ENCODE assay signal across 8 cellular contexts in genomic region chr10:32256613-32257437, GRCh38.
DNase-seq lines count a peak whose midpoint lies in the region; ATAC-seq and TF ChIP-seq lines count a peak whose summit lies in the region.

No MANE protein-coding gene starts in this region.

- no peaks in the 10 kb centered on the region for H3K36me3 Mint-ChIP-seq in activated naive CD8-positive, alpha-beta T cell treated with anti-CD3 and anti-CD28 coated beads for 36 hours

- H3K9me3 Mint-ChIP-seq in activated naive CD8-positive, alpha-beta T cell treated with anti-CD3 and anti-CD28 coated beads for 36 hours, result no peaks in the 10 kb centered on the region

- ATAC-seq in GM18858 (IDR thresholded peaks at IDR 0.05; ENCODE audit: unreplicated experiment) (peak; percentile 60), HG03457 (IDR thresholded peaks at IDR 0.05; ENCODE audit: unreplicated experiment) (peak; percentile 59), heart left ventricle (peak; percentile 37 to 83 (median 68))

- H3K27me3 ChIP-seq in SK-N-SH (ENCODE audit: insufficient read depth) (no peaks in the 10 kb centered on the region), heart left ventricle (no peaks in the 10 kb centered on the region)

- TF ChIP-seq EP300 in SK-N-SH (IDR thresholded peaks at IDR 0.05; ENCODE audit: borderline replicate concordance in 1 of 2, low read depth in 1 of 2, low read length in 1 of 2), result no peak

- TF ChIP-seq CTCF in SK-N-SH (IDR thresholded peaks at IDR 0.05) (peak; percentile 86), heart left ventricle (IDR thresholded peaks at IDR 0.05) (peak; percentile 83 to 94 (median 87)), retinal pigment epithelial cell (conservative IDR thresholded peaks at IDR 0.05; ENCODE audit: low read depth, low read length) (peak; percentile 98)

- H3K27me3 Mint-ChIP-seq in activated naive CD8-positive, alpha-beta T cell treated with anti-CD3 and anti-CD28 coated beads for 36 hours, result no peaks in the 10 kb centered on the region

- H4K20me1 ChIP-seq in SK-N-SH (ENCODE audit: insufficient read depth), result no peaks in the 10 kb centered on the region

- no peaks in the 10 kb centered on the region for H3K9me2 ChIP-seq in SK-N-SH

- H3K4me1 ChIP-seq in SK-N-SH (ENCODE audit: control insufficient read depth in 1 of 2, insufficient read depth in 2 of 2, low read depth in 1 of 2, low read length in 1 of 2) (peaks cover 0 to 8% of the 10 kb centered on the region in 2 experiments; a peak in 1 of 4 replicates), heart left ventricle (peaks cover 0 to 8% (median 0%) of the 10 kb centered on the region in 12 donors)

- no peak overlapping the region for H3K9ac ChIP-seq in SK-N-SH

- H3K36me3 ChIP-seq in SK-N-SH (replicated peaks in 1 of 2; ENCODE audit: control insufficient read depth in 1 of 2, insufficient read depth in 2 of 2, low read length in 1 of 2), result no peaks in the 10 kb centered on the region
- H3K36me3 ChIP-seq in heart left ventricle, result no peaks in the 10 kb centered on the region

- H3K4me2 ChIP-seq in SK-N-SH, result no peak overlapping the region

- DNase-seq in AG08395 (ENCODE audit: low spot score) (peak; percentile 54), SK-N-SH (peak; percentile 59), heart left ventricle (peak; percentile 44 to 76 (median 58)), retinal pigment epithelial cell (ENCODE audit: low read depth) (no peak), NCI-H2029 (lab: John Stamatoyannopoulos, UW) (no peak)
- DNase-seq in activated naive CD8-positive, alpha-beta T cell treated with anti-CD3 and anti-CD28 coated beads for 36 hours, result peak; percentile 63

- H3K79me2 ChIP-seq in SK-N-SH (ENCODE audit: insufficient read depth), result no peaks in the 10 kb centered on the region

- H3K9me3 ChIP-seq in SK-N-SH, result no peaks in the 10 kb centered on the region
- H3K9me3 ChIP-seq in heart left ventricle, result no peaks in the 10 kb centered on the region

- no peak for TF ChIP-seq POLR2A in heart left ventricle (IDR thresholded peaks at IDR 0.05)

- H3K4me3 Mint-ChIP-seq in activated naive CD8-positive, alpha-beta T cell treated with anti-CD3 and anti-CD28 coated beads for 36 hours, result no peak overlapping the region

- H3K27ac ChIP-seq in SK-N-SH (ENCODE audit: low read depth in 2 of 2, low read length in 1 of 2) (no peak overlapping the region), heart left ventricle (no peak overlapping the region)

- H3K4me1 Mint-ChIP-seq in activated naive CD8-positive, alpha-beta T cell treated with anti-CD3 and anti-CD28 coated beads for 36 hours, result peaks cover 3% of the 10 kb centered on the region

- POLR2A ChIA-PET in SK-N-SH (lab: Yijun Ruan, JAX), result interaction anchor here (1.8 kb wide), 1 partner anchor 89 kb away, joined by 7 read pairs; no protein-coding TSS in a partner anchor

- 38% methylated on average over 12 of the region's 12 CpGs for WGBS in SK-N-SH (ENCODE audit: low lambda C conversion rate)
- WGBS in heart left ventricle, 4 donors, result 26 to 31% (median 30%) methylated on average over 12 of the region's 12 CpGs

- peak overlapping the region; percentile 22; the same call in 1 of the 2 replicates for H2AFZ ChIP-seq in SK-N-SH (ENCODE audit: low read depth)

- CTCF ChIA-PET in SK-N-SH (lab: Yijun Ruan, JAX), result interaction anchor here (0.6 to 6.6 kb wide), 33 partner anchors 9 to 246 kb away, joined by 3 to 61 read pairs (median 4); no protein-coding TSS in a partner anchor

- intact Hi-C loops in heart left ventricle (cut with DNase I), result loop anchor here (1.0 to 10.0 kb wide), 11 partner anchors 85 to 190 kb away; partner anchors contain the start of genes CCDC7 (in 5 of the 10) and EPC1 (in 4 of the 10)

- H3F3A ChIP-seq in SK-N-SH (replicated peaks; ENCODE audit: insufficient read depth), result no peaks in the 10 kb centered on the region

- no peak overlapping the region for H3K27ac Mint-ChIP-seq in activated naive CD8-positive, alpha-beta T cell treated with anti-CD3 and anti-CD28 coated beads for 36 hours

- H3K4me3 ChIP-seq in SK-N-SH (ENCODE audit: low read depth in 2 of 2, low read length in 1 of 2) (no peak overlapping the region), heart left ventricle (peak overlapping the region in 1 of 12 donors; percentile 20), retinal pigment epithelial cell (ENCODE audit: low read length) (no peak overlapping the region)

- peak; percentile 79 for TF ChIP-seq RAD21 in SK-N-SH (IDR thresholded peaks at IDR 0.05; ENCODE audit: low read length)

TF ChIP-seq in SK-N-SH, 30 proteins besides CTCF, POLR2A, EP300 and RAD21:
- TF ChIP-seq RFX5 (IDR thresholded peaks at IDR 0.05; ENCODE audit: low read length) (no peak), SMC3 (IDR thresholded peaks at IDR 0.05; ENCODE audit: low read depth, low read length) (peak; percentile 84)

Comparison
In these comparisons a context has a peak if more than half of its experiments do, and no peak if none do; other contexts are left out.
1. DNase-seq: peak in AG08395 (single experiment), SK-N-SH (single experiment), activated naive CD8-positive, alpha-beta T cell treated with anti-CD3 and anti-CD28 coated beads for 36 hours (single experiment) and heart left ventricle (5 of 5); none in retinal pigment epithelial cell (single experiment) and NCI-H2029 (single experiment).
2. Peak in every context shown above with its lines, with median percentiles within 50 percentile points of each other: ATAC-seq and CTCF ChIP-seq.